ENCODE assay signal across 9 cellular contexts in the genomic region with DNA sequence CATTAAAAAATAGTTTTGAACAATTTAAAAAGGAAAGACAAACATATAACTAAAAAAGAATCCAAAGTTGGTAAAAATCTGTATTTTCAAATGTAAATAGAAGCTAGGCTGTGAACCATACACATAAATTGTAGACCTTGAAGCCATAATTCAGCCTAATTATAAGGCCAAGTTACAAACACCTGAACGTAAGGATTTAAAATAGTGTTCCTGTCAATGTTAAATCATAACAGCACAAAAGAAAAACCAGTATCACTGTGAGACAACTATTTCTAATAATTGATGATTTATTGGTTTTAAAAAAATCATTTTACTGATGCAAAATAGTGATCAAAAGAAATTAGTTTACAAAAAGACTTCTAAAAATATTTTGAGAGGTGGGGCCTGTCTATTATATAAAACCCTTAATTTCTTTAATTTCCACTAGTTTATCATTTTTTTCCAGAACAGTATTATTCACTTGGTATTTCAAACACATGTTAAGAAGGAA. TPM values are rescaled to one million over a fixed set of nuclear protein-coding genes. Genes with fewer than 3 reads are reported as not detected.
DNase-seq lines count a peak whose midpoint lies in the region; ATAC-seq, FAIRE-seq and TF ChIP-seq lines count a peak whose summit lies in the region.
"Had no signal": no experiment of that assay in that cellular context is flagged by ENCODE, and none has a peak within 500 bp of the region (broad histone marks: within the 10 kb centered on the region; RNA-seq: fewer than 3 reads in every experiment).

No MANE protein-coding gene starts in this region.

- H3K36me3 Mint-ChIP-seq in activated naive CD4-positive, alpha-beta T cell treated with anti-CD3 and anti-CD28 coated beads, Interleukin-2, amount 10 ng/mL, durations not matched to agents 7 days and 5 days: peaks cover 53% of the 10 kb centered on the region

- H3K4me3 ChIP-seq in astrocyte of the cerebellum (ENCODE audit: low read depth, low read length) (peak overlapping the region; percentile 82), lower leg skin (ENCODE audit: low read depth, poor library complexity, severe bottlenecking) (peak overlapping the region; percentile 35), transverse colon (peak overlapping the region; percentile 79 to 91 (median 84))

- no peak for DNase-seq in activated naive CD4-positive, alpha-beta T cell treated with anti-CD3 and anti-CD28 coated beads, Interleukin-2, amount 10 ng/mL, durations not matched to agents 7 days and 5 days
- DNase-seq in activated naive CD4-positive, alpha-beta T cell treated with Interleukin-2 at 50 U/mL for 16 hours: no peak
- DNase-seq in astrocyte of the cerebellum (ENCODE audit: low read depth) (no peak), lower leg skin (ENCODE audit: low spot score in 2 of 2) (no peak), transverse colon (no peak), NCI-H146 treated with DMSO at 0.1 percent for 48 hours (lab: John Stamatoyannopoulos, UW; ENCODE audit: unreplicated experiment) (no peak), D721Med (ENCODE audit: insufficient read length, low spot score) (no peak)
- DNase-seq: NCI-H187 had no signal

- peaks cover 0 to 23% (median 5%) of the 10 kb centered on the region in 4 donors for H3K36me3 ChIP-seq in transverse colon

- peak overlapping the region; percentile 92 for H3K4me3 Mint-ChIP-seq in activated naive CD4-positive, alpha-beta T cell treated with anti-CD3 and anti-CD28 coated beads, Interleukin-2, amount 10 ng/mL, durations not matched to agents 7 days and 5 days

- TF ChIP-seq POLR2A in lower leg skin (IDR thresholded peaks at IDR 0.05) (no peak), transverse colon (IDR thresholded peaks at IDR 0.05) (no peak), GM18505 (IDR thresholded peaks at IDR 0.05; ENCODE audit: borderline replicate concordance, extremely low read depth, insufficient read depth, insufficient read length) (no peak)

- no peak for FAIRE-seq in D721Med (lab: Jason Lieb, UNC)

- H3K27ac ChIP-seq in transverse colon: peak overlapping the region; percentile 98 to 100 (median 99)

- no peak for TF ChIP-seq EP300 in transverse colon (IDR thresholded peaks at IDR 0.05; ENCODE audit: low read depth)

- peaks cover 65% of the 10 kb centered on the region for H3K4me1 Mint-ChIP-seq in activated naive CD4-positive, alpha-beta T cell treated with anti-CD3 and anti-CD28 coated beads, Interleukin-2, amount 10 ng/mL, durations not matched to agents 7 days and 5 days

- peaks cover 14 to 44% (median 40%) of the 10 kb centered on the region in 4 donors for H3K4me1 ChIP-seq in transverse colon

- intact Hi-C loops in lower leg skin (cut with DNase I; ENCODE audit: low total_unique reads) (loop anchor here (5.0 to 10.0 kb wide), 3 partner anchors 73 to 462 kb away; no protein-coding TSS in a partner anchor), transverse colon (cut with DNase I; ENCODE audit: low total_unique reads) (loop anchor here (5.0 kb wide), 1 partner anchor 73 kb away; no protein-coding TSS in a partner anchor)

- no peaks in the 10 kb centered on the region for H3K9me3 Mint-ChIP-seq in activated naive CD4-positive, alpha-beta T cell treated with anti-CD3 and anti-CD28 coated beads, Interleukin-2, amount 10 ng/mL, durations not matched to agents 7 days and 5 days

- in situ Hi-C loops in astrocyte of the cerebellum (cut with HindIII; ENCODE audit: low sequenced_read_pairs) (no loop called here), transverse colon (cut with MboI; ENCODE audit: low pct_ligation_motif_present in 1 of 4, low pct_unique_long_range_greater_than_20kb in 1 of 4, low sequenced_read_pairs in 3 of 4) (loop anchor here in 2 of 4 donors (5.0 to 25.0 kb wide), 5 partner anchors 119 to 369 kb away; no protein-coding TSS in a partner anchor)

- no peaks in the 10 kb centered on the region for H3K9me3 ChIP-seq in transverse colon

- TF ChIP-seq CTCF in astrocyte of the cerebellum (IDR thresholded peaks at IDR 0.05; ENCODE audit: low read depth, low read length, missing control alignments) (no peak), lower leg skin (IDR thresholded peaks at IDR 0.05) (no peak), transverse colon (IDR thresholded peaks at IDR 0.05) (no peak), D721Med (IDR thresholded peaks at IDR 0.05; ENCODE audit: insufficient read depth, missing control alignments) (no peak)

- WGBS in lower leg skin, 2 donors: 0% methylated on average over 1 of the region's 1 CpG
- 0% methylated on average over 1 of the region's 1 CpG for WGBS in transverse colon (ENCODE audit: low coverage in 1 of 2), 2 donors

- CTCF ChIA-PET in activated naive CD4-positive, alpha-beta T cell treated with anti-CD3 and anti-CD28 coated beads, Interleukin-2, amount 10 ng/mL, durations not matched to agents 7 days and 5 days (lab: Charles Lee): interaction anchor here (1.0 to 3.5 kb wide), 3 partner anchors 106 to 478 kb away, joined by 4 to 15 read pairs (median 5); no protein-coding TSS in a partner anchor

- peak overlapping the region; percentile 99 for H3K27ac Mint-ChIP-seq in activated naive CD4-positive, alpha-beta T cell treated with anti-CD3 and anti-CD28 coated beads, Interleukin-2, amount 10 ng/mL, durations not matched to agents 7 days and 5 days

- no peaks in the 10 kb centered on the region for H3K27me3 Mint-ChIP-seq in activated naive CD4-positive, alpha-beta T cell treated with anti-CD3 and anti-CD28 coated beads, Interleukin-2, amount 10 ng/mL, durations not matched to agents 7 days and 5 days

- ATAC-seq in GM18505 (IDR thresholded peaks at IDR 0.05; ENCODE audit: unreplicated experiment): no peak

- no peaks in the 10 kb centered on the region for H3K27me3 ChIP-seq in transverse colon

RNA-seq across cellular contexts. Expression of gene IRF2BP2, which starts 4.4 kb away (rescaled TPM):
- 100 to 1,000 TPM; 121 to 149 (median 137) TPM for total RNA-seq in lower leg skin
- total RNA-seq in transverse colon: 100 to 1,000 TPM in 1 of 4 donors, 10 to 100 TPM in 3; 82.7 to 120 (median 93.3) TPM
